Comparison of ENCODE assay signal across 8 cellular contexts in the genomic region with DNA sequence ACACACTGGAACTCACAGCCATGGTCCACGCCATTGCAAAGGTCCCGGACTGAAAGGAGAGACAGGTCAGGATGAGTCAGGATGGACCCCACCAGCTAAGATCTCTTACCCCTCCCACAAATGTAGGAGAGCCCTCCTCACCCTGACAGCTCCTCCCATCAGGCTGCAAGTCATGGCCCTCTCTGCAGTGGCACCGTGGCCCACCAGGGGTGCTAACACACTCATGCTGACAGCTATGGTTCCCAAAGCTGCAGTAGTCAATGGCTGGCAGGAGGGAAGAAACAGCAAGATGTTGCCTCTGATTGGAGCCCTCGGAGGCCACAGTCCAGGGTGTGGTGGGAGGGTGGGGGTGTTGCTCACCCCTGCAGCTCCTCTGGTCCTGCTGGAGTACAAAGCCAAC. TPM values are rescaled to one million over a fixed set of nuclear protein-coding genes. Genes with fewer than 3 reads are reported as not detected.
DNase-seq lines count a peak whose midpoint lies in the region; ATAC-seq, FAIRE-seq and TF ChIP-seq lines count a peak whose summit lies in the region.

No MANE protein-coding gene starts in this region.

- RAD21 ChIA-PET in GM12878 (lab: Charles Lee; ENCODE audit: unreplicated experiment) = interaction anchor here (0.6 to 1.4 kb wide), 3 partner anchors 136 to 248 kb away, joined by 3 to 4 read pairs (median 3); a partner anchor contains a TSS

- no peak overlapping the region for H3K4me3 ChIP-seq in GM12878
- no peak overlapping the region for H3K4me3 ChIP-seq in prostate gland

- H3K27me3 ChIP-seq in GM12878 (replicated peaks in 1 of 2; ENCODE audit: control insufficient read depth in 2 of 2, insufficient read depth in 2 of 2, low read length in 1 of 2) = no peaks in the 10 kb centered on the region
- H3K27me3 ChIP-seq in prostate gland (replicated peaks; ENCODE audit: insufficient read depth) = peaks cover 5% of the 10 kb centered on the region

- peaks cover 2% of the 10 kb centered on the region for H3K4me1 Mint-ChIP-seq in progenitor cell of endocrine pancreas (ENCODE audit: low read depth)

- intact Hi-C loops in GM12878 (cut with micrococcal nuclease; ENCODE audit: unreplicated experiment) (no loop called here), prostate gland (cut with DNase I) (no loop called here), Right ventricle myocardium inferior (cut with DNase I) (no loop called here)

- WGBS in GM12878 (ENCODE audit: insufficient coverage, insufficient replicate concordance, low lambda C conversion rate, missing lambda C conversion rate) = 23% methylated on average over 4 of the region's 4 CpGs
- 17% methylated on average over 4 of the region's 4 CpGs for WGBS in prostate gland

- no peak overlapping the region for H3K9ac ChIP-seq in GM12878 (ENCODE audit: control insufficient read depth, insufficient read depth, low read length)

- FAIRE-seq in GM12891 (lab: Jason Lieb, UNC) (peak; percentile 78), GM12878 (lab: Jason Lieb, UNC) (peak; percentile 18)

- H4K20me1 ChIP-seq in GM12878 (ENCODE audit: control insufficient read depth, insufficient read depth) = no peaks in the 10 kb centered on the region

- no TSS peak for BruUV-seq in GM12878 (replicated peaks; lab: Mats Ljungman, UMichigan)

- peak; percentile 40 to 66 (median 61) for TF ChIP-seq CTCF in GM12878 (IDR thresholded peaks at IDR 0.05 in 2 of 3, conservative IDR thresholded peaks at IDR 0.05 in 1 of 3; ENCODE audit: control insufficient read depth in 2 of 3, extremely low read depth in 1 of 3, insufficient read depth in 1 of 3, low read depth in 3 of 3, low read length in 3 of 3)
- peak; percentile 62 for TF ChIP-seq CTCF in progenitor cell of endocrine pancreas (IDR thresholded peaks at IDR 0.05; ENCODE audit: unreplicated experiment)
- no peak for TF ChIP-seq CTCF in prostate gland (IDR thresholded peaks at IDR 0.05)

- H3K79me2 ChIP-seq in GM12878 (ENCODE audit: control insufficient read depth, insufficient read depth, low read length) = no peaks in the 10 kb centered on the region

- SMC1A ChIA-PET in GM12878 (lab: Charles Lee; ENCODE audit: uncharacterized antibody, unreplicated experiment) = interaction anchor here (0.9 to 2.8 kb wide), 5 partner anchors 9 to 136 kb away, joined by 3 to 14 read pairs (median 4); no protein-coding TSS in a partner anchor

- H3K36me3 ChIP-seq in GM12878 (ENCODE audit: control insufficient read depth in 2 of 2, insufficient read depth in 2 of 2, low read length in 1 of 2) (no peaks in the 10 kb centered on the region), prostate gland (no peaks in the 10 kb centered on the region)

- H2AFZ ChIP-seq in GM12878 (ENCODE audit: control insufficient read depth, low read depth, low read length) = no peak overlapping the region

- peak; percentile 43 for DNase-seq in AG08395 (ENCODE audit: low spot score)
- DNase-seq in GM12891 (ENCODE audit: insufficient read length, low spot score) = peak; percentile 58
- DNase-seq in NCI-H1930 (lab: John Stamatoyannopoulos, UW) = peak; percentile 27 to 28
- no peak for DNase-seq in GM12878 (ENCODE audit: low read depth, low spot score)
- DNase-seq in progenitor cell of endocrine pancreas (ENCODE audit: low spot score, unreplicated experiment) = peak; percentile 43
- DNase-seq in prostate gland (ENCODE audit: low spot score) = no peak
- no peak for DNase-seq in Ammon's horn (ENCODE audit: low spot score)
- DNase-seq in Right ventricle myocardium inferior (ENCODE audit: missing footprints) = no peak

- ATAC-seq in GM12878 = peak; percentile 98
- no peak for ATAC-seq in Right ventricle myocardium inferior

- CTCF ChIA-PET in GM12878 (lab: Yijun Ruan, JAX) = interaction anchor here (0.7 to 4.1 kb wide), 13 partner anchors 8 to 470 kb away, joined by 3 to 53 read pairs (median 4); no protein-coding TSS in a partner anchor

- no peak for TF ChIP-seq RAD21 in GM12878 (IDR thresholded peaks at IDR 0.05; ENCODE audit: insufficient read depth, low read depth, low read length)

- no peak for TF ChIP-seq POLR2A in GM12891 (IDR thresholded peaks at IDR 0.05; ENCODE audit: low read depth, low read length)
- TF ChIP-seq POLR2A in GM12878 (IDR thresholded peaks at IDR 0.05; ENCODE audit: low read depth, low read length) = no peak
- no peak for TF ChIP-seq POLR2A in prostate gland (IDR thresholded peaks at IDR 0.05)

- in situ Hi-C loops in GM12878 (cut with MboI) = no loop called here

- no peak overlapping the region for H3K4me3 Mint-ChIP-seq in progenitor cell of endocrine pancreas (ENCODE audit: low read depth)

- POLR2A ChIA-PET in GM12878 (lab: Charles Lee) = interaction anchor here (0.6 kb wide), 1 partner anchor 46 kb away, joined by 7 read pairs; no protein-coding TSS in a partner anchor

- peaks cover 18% of the 10 kb centered on the region for H3K27me3 Mint-ChIP-seq in progenitor cell of endocrine pancreas

- H3K9me3 Mint-ChIP-seq in progenitor cell of endocrine pancreas (ENCODE audit: low read depth) = peaks cover 6% of the 10 kb centered on the region

- no peak overlapping the region for H3K4me2 ChIP-seq in GM12878 (ENCODE audit: control insufficient read depth, insufficient read depth)

- H3K27ac Mint-ChIP-seq in progenitor cell of endocrine pancreas = no peak overlapping the region

- H3K4me1 ChIP-seq in GM12878 (ENCODE audit: control insufficient read depth, insufficient read depth, low read length) (peaks cover 6% of the 10 kb centered on the region; the same call in 1 of the 2 replicates), prostate gland (replicated peaks) (no peaks in the 10 kb centered on the region)

- no peak for TF ChIP-seq EP300 in GM12878 (IDR thresholded peaks at IDR 0.05; ENCODE audit: borderline replicate concordance in 1 of 2, control insufficient read depth in 1 of 2, low read depth in 2 of 2, low read length in 2 of 2)

- no peaks in the 10 kb centered on the region for H3K36me3 Mint-ChIP-seq in progenitor cell of endocrine pancreas (ENCODE audit: insufficient read depth)

- no peaks in the 10 kb centered on the region for H3K9me3 ChIP-seq in GM12878 (replicated peaks; ENCODE audit: control insufficient read depth, insufficient read depth, low read length)
- no peaks in the 10 kb centered on the region for H3K9me3 ChIP-seq in prostate gland

- no peak overlapping the region for H3K27ac ChIP-seq in GM12878 (ENCODE audit: control insufficient read depth, insufficient read depth)
- no peak overlapping the region for H3K27ac ChIP-seq in prostate gland

RNA-seq across cellular contexts. Expression of a gene that starts 5.7 kb away (rescaled TPM):
- not detected for polyA plus RNA-seq in GM12891 (2012; ENCODE audit: low read depth, missing spikeins)
- not detected in 2 replicates for total RNA-seq in GM12878 (2013; cell fraction: nucleolus; rRNA removed)
- not detected in 2 replicates for total RNA-seq in GM12878 (2014; rRNA removed)
- total RNA-seq in GM12878 (2014; rRNA removed; fragmentation: Illumina TruSeq; extraction: Trizol) = not detected in 2 replicates
- total RNA-seq in GM12878 (2021) = 0.18 TPM in 1 of 2 replicates, not detected in the other
- polyA plus RNA-seq in GM12878 (2011; ENCODE audit: low read depth) = not detected
- not detected in 2 replicates for polyA plus RNA-seq in GM12878 (2011; rRNA removed)
- polyA plus RNA-seq in GM12878 (2011; cell fraction: cytosol; rRNA removed) = not detected in 2 replicates
- not detected in 2 replicates for polyA plus RNA-seq in GM12878 (2011; cell fraction: nucleus; rRNA removed)
- not detected in 2 replicates for polyA plus RNA-seq in GM12878 (2012)
- polyA plus RNA-seq in GM12878 (2014; fragmentation: Illumina TruSeq; extraction: Trizol) = not detected in 2 replicates
- polyA plus RNA-seq in GM12878 (2014; fragmentation: Nextera tagmentation; extraction: Ambion mirVana) = not detected
- not detected in 2 replicates for polyA plus RNA-seq in GM12878 (2014; rRNA removed)
- not detected for polyA plus RNA-seq in GM12878 (2016; fragmentation: Nextera tagmentation; extraction: Ambion mirVana)
- not detected in 2 replicates for polyA minus RNA-seq in GM12878 (2011; rRNA and poly(A)+ RNA removed)
- not detected in 2 replicates for polyA minus RNA-seq in GM12878 (2011; cell fraction: cytosol; rRNA and poly(A)+ RNA removed)
- polyA minus RNA-seq in GM12878 (2011; cell fraction: nucleus; rRNA and poly(A)+ RNA removed) = not detected in 2 replicates
- 1.4 and 1.5 TPM in 2 replicates for total RNA-seq in progenitor cell of endocrine pancreas
- not detected for total RNA-seq in prostate gland
- not detected for total RNA-seq in Right ventricle myocardium inferior

RNA-seq across cellular contexts. Expression of a gene that starts 7.1 kb away (rescaled TPM):
- not detected for polyA plus RNA-seq in GM12891 (2012; ENCODE audit: low read depth, missing spikeins)
- total RNA-seq in GM12878 (2013; cell fraction: nucleolus; rRNA removed) = not detected in 2 replicates
- total RNA-seq in GM12878 (2014; rRNA removed) (not detected in 2 replicates), GM12878 (2014; rRNA removed; fragmentation: Illumina TruSeq; extraction: Trizol) (not detected in 2 replicates), GM12878 (2021) (not detected in 2 replicates), progenitor cell of endocrine pancreas (0.20 TPM in 1 of 2 replicates, not detected in the other), prostate gland (under 1 TPM in 1 of 2 donors, not detected in 1; 0.34 TPM), Right ventricle myocardium inferior (not detected)
- polyA plus RNA-seq in GM12878 (2011; ENCODE audit: low read depth) = not detected
- polyA plus RNA-seq in GM12878 (2011; rRNA removed) (0.06 and 0.15 TPM in 2 replicates), GM12878 (2014; fragmentation: Illumina TruSeq; extraction: Trizol) (not detected in 2 replicates), GM12878 (2014; fragmentation: Nextera tagmentation; extraction: Ambion mirVana) (not detected), GM12878 (2014; rRNA removed) (0.10 TPM in 1 of 2 replicates, not detected in the other), GM12878 (2016; fragmentation: Nextera tagmentation; extraction: Ambion mirVana) (not detected)
- polyA plus RNA-seq in GM12878 (2011; cell fraction: cytosol; rRNA removed) = 0.34 and 0.52 TPM in 2 replicates
- polyA plus RNA-seq in GM12878 (2011; cell fraction: nucleus; rRNA removed) = 0.83 and 0.85 TPM in 2 replicates
- not detected in 2 replicates for polyA plus RNA-seq in GM12878 (2012)
- 0.21 and 0.44 TPM in 2 replicates for polyA minus RNA-seq in GM12878 (2011; rRNA and poly(A)+ RNA removed)
- polyA minus RNA-seq in GM12878 (2011; cell fraction: cytosol; rRNA and poly(A)+ RNA removed) = not detected in 2 replicates
- 0.12 TPM in 1 of 2 replicates, not detected in the other for polyA minus RNA-seq in GM12878 (2011; cell fraction: nucleus; rRNA and poly(A)+ RNA removed)

RNA-seq across cellular contexts. Expression of a gene that starts 46.6 kb away (rescaled TPM):
- not detected for polyA plus RNA-seq in GM12891 (2012; ENCODE audit: low read depth, missing spikeins)
- not detected in 2 replicates for total RNA-seq in GM12878 (2013; cell fraction: nucleolus; rRNA removed)
- total RNA-seq in GM12878 (2014; rRNA removed) (not detected in 2 replicates), GM12878 (2014; rRNA removed; fragmentation: Illumina TruSeq; extraction: Trizol) (not detected in 2 replicates), GM12878 (2021) (1.4 TPM in 1 of 2 replicates, not detected in the other), progenitor cell of endocrine pancreas (not detected in 2 replicates), prostate gland (100 to 1,000 TPM; 168 to 202 TPM), Right ventricle myocardium inferior (5.7 TPM)
- not detected for polyA plus RNA-seq in GM12878 (2011; ENCODE audit: low read depth)
- polyA plus RNA-seq in GM12878 (2011; rRNA removed) (not detected in 2 replicates), GM12878 (2014; fragmentation: Illumina TruSeq; extraction: Trizol) (not detected in 2 replicates), GM12878 (2014; fragmentation: Nextera tagmentation; extraction: Ambion mirVana) (not detected), GM12878 (2014; rRNA removed) (0.56 TPM in 1 of 2 replicates, not detected in the other), GM12878 (2016; fragmentation: Nextera tagmentation; extraction: Ambion mirVana) (not detected)
- polyA plus RNA-seq in GM12878 (2011; cell fraction: cytosol; rRNA removed) = 0.20 TPM in 1 of 2 replicates, not detected in the other
- not detected in 2 replicates for polyA plus RNA-seq in GM12878 (2011; cell fraction: nucleus; rRNA removed)
- polyA plus RNA-seq in GM12878 (2012) = not detected in 2 replicates
- not detected in 2 replicates for polyA minus RNA-seq in GM12878 (2011; rRNA and poly(A)+ RNA removed)
- 24.7 and 29.1 TPM in 2 replicates for polyA minus RNA-seq in GM12878 (2011; cell fraction: cytosol; rRNA and poly(A)+ RNA removed)
- 3.0 and 9.1 TPM in 2 replicates for polyA minus RNA-seq in GM12878 (2011; cell fraction: nucleus; rRNA and poly(A)+ RNA removed)

RNA-seq across cellular contexts. Expression of a gene that starts 47.3 kb away (rescaled TPM):
- polyA plus RNA-seq in GM12891 (2012; ENCODE audit: low read depth, missing spikeins) = 2.7 TPM
- total RNA-seq in GM12878 (2013; cell fraction: nucleolus; rRNA removed) = 0.64 and 1.3 TPM in 2 replicates
- total RNA-seq in GM12878 (2014; rRNA removed) (1.2 and 1.5 TPM in 2 replicates), GM12878 (2014; rRNA removed; fragmentation: Illumina TruSeq; extraction: Trizol) (1.2 TPM in 2 replicates), GM12878 (2021) (2.3 and 2.6 TPM in 2 replicates), progenitor cell of endocrine pancreas (112 and 121 TPM in 2 replicates), prostate gland (100 to 1,000 TPM; 123 to 266 TPM), Right ventricle myocardium inferior (82.1 TPM)
- 0.71 TPM for polyA plus RNA-seq in GM12878 (2011; ENCODE audit: low read depth)
- polyA plus RNA-seq in GM12878 (2011; rRNA removed) (10.3 and 11.3 TPM in 2 replicates), GM12878 (2014; fragmentation: Illumina TruSeq; extraction: Trizol) (1.8 and 2.2 TPM in 2 replicates), GM12878 (2014; fragmentation: Nextera tagmentation; extraction: Ambion mirVana) (under 1 TPM; 0.52 to 0.66 TPM), GM12878 (2014; rRNA removed) (1.4 and 1.9 TPM in 2 replicates), GM12878 (2016; fragmentation: Nextera tagmentation; extraction: Ambion mirVana) (1 to 10 TPM; 1.4 TPM)
- 10.9 and 12.1 TPM in 2 replicates for polyA plus RNA-seq in GM12878 (2011; cell fraction: cytosol; rRNA removed)
- polyA plus RNA-seq in GM12878 (2011; cell fraction: nucleus; rRNA removed) = 3.9 and 4.6 TPM in 2 replicates
- 0.91 and 1.6 TPM in 2 replicates for polyA plus RNA-seq in GM12878 (2012)
- 17.6 and 21.9 TPM in 2 replicates for polyA minus RNA-seq in GM12878 (2011; rRNA and poly(A)+ RNA removed)
- polyA minus RNA-seq in GM12878 (2011; cell fraction: cytosol; rRNA and poly(A)+ RNA removed) = 8.7 and 9.0 TPM in 2 replicates
- polyA minus RNA-seq in GM12878 (2011; cell fraction: nucleus; rRNA and poly(A)+ RNA removed) = 1.5 and 2.4 TPM in 2 replicates

Comparison
In these comparisons a context has a peak if more than half of its experiments do, and no peak if none do; other contexts are left out.
1. DNase-seq: peak in AG08395 (single experiment), GM12891 (single experiment), NCI-H1930 (2 of 2) and progenitor cell of endocrine pancreas (single experiment); none in GM12878 (single experiment), prostate gland (single experiment), Ammon's horn (single experiment) and Right ventricle myocardium inferior (single experiment).
2. CTCF ChIP-seq: peak in GM12878 (3 of 3) and progenitor cell of endocrine pancreas (single experiment); none in prostate gland (0 of 4).
3. RNA of a gene that starts 46.6 kb away (total RNA-seq): 168 to 202 TPM in prostate gland; 5.7 TPM in Right ventricle myocardium inferior (single experiment), not detected in progenitor cell of endocrine pancreas and 1.4 TPM in GM12878; every median in the first group is over 10 times any median in the second.